8 cellular contexts compared by ENCODE assay signal in genomic region chr19:2944775-2945574, GRCh38. TPM values are rescaled to one million over a fixed set of nuclear protein-coding genes. Genes with fewer than 3 reads are reported as not detected.
DNase-seq lines count a peak whose midpoint lies in the region; ATAC-seq and TF ChIP-seq lines count a peak whose summit lies in the region.

Gene ZNF77, minus strand, starts transcription at chr19:2944971. Its CDS starts 131 bp downstream, at chr19:2944840.

- H3K9ac ChIP-seq in endodermal cell (ENCODE audit: extremely low read depth, low read length, poor library complexity, severe bottlenecking) (peak within 1 kb of the TSS; percentile 77), mesendoderm (ENCODE audit: low read length) (peak within 1 kb of the TSS; percentile 80)

- peak within 1 kb of the TSS; percentile 81 for H3K4me3 ChIP-seq in endodermal cell (ENCODE audit: low read length)
- H3K4me3 ChIP-seq in mesendoderm (ENCODE audit: low read length): peak within 1 kb of the TSS; percentile 77

- no peaks in the 10 kb centered on the region for H3K36me3 ChIP-seq in endodermal cell (ENCODE audit: control insufficient read depth, insufficient read depth, low read length)
- no peaks in the 10 kb centered on the region for H3K36me3 ChIP-seq in mesendoderm (ENCODE audit: control insufficient read depth, insufficient read depth, low read length)

- H3K4me3 Mint-ChIP-seq in endodermal cell: peak within 1 kb of the TSS; percentile 73

- peaks cover 11% of the 10 kb centered on the region for H3K4me1 Mint-ChIP-seq in endodermal cell

- no peak within 1 kb of the TSS for H3K18ac ChIP-seq in mesendoderm (ENCODE audit: low read length)

- peak within 1 kb of the TSS; percentile 58 for H3K27ac ChIP-seq in endodermal cell (ENCODE audit: low read depth, low read length)
- no peak within 1 kb of the TSS for H3K27ac ChIP-seq in mesendoderm (ENCODE audit: low read depth, low read length)

- H3K79me2 ChIP-seq in mesendoderm (ENCODE audit: control insufficient read depth, insufficient read depth, low read length): peaks cover 5% of the 10 kb centered on the region

- no peak within 1 kb of the TSS for H3K4ac ChIP-seq in mesendoderm (ENCODE audit: low read depth, low read length)

- H4K8ac ChIP-seq in mesendoderm (ENCODE audit: low read depth, low read length): no peak within 1 kb of the TSS

- ATAC-seq in GM21360 (IDR thresholded peaks at IDR 0.05; ENCODE audit: unreplicated experiment): peak; percentile 84

- peak within 1 kb of the TSS; percentile 87 for H3K27ac Mint-ChIP-seq in endodermal cell

- H3K23ac ChIP-seq in mesendoderm (ENCODE audit: low read length): peak within 1 kb of the TSS; percentile 45

- H2BK5ac ChIP-seq in mesendoderm (ENCODE audit: low read length): no peak within 1 kb of the TSS

- peak within 1 kb of the TSS; percentile 84 for H3K4me2 ChIP-seq in mesendoderm (ENCODE audit: low read length)

- H3K9me3 ChIP-seq in endodermal cell (ENCODE audit: control insufficient read depth, low read length): no peaks in the 10 kb centered on the region

- no peak within 1 kb of the TSS for H4K5ac ChIP-seq in mesendoderm (ENCODE audit: low read length)

- no peak within 1 kb of the TSS for H2BK120ac ChIP-seq in mesendoderm (ENCODE audit: low read depth, low read length)

- H3K36me3 Mint-ChIP-seq in endodermal cell (ENCODE audit: low read depth): peaks cover 6% of the 10 kb centered on the region

- 0 to 4% methylated on average over 11 to 74 of the region's 74 CpGs for WGBS in endodermal cell (ENCODE audit: insufficient coverage in 1 of 2, insufficient read length in 1 of 2), 2 experiments
- WGBS in mesendoderm (ENCODE audit: extremely low coverage, insufficient coverage, low lambda C conversion rate): no CpG with 5 or more reads among the region's 74 CpGs

- no peaks in the 10 kb centered on the region for H3K4me1 ChIP-seq in endodermal cell (ENCODE audit: control insufficient read depth, insufficient read depth, low read length)
- peaks cover 4% of the 10 kb centered on the region for H3K4me1 ChIP-seq in mesendoderm (ENCODE audit: control insufficient read depth, low read depth, low read length)

- no peak for TF ChIP-seq CTCF in endodermal cell (conservative IDR thresholded peaks at IDR 0.05)

- DNase-seq in COLO829 (ENCODE audit: low spot score): peak; percentile 99
- DNase-seq in HT-29 (ENCODE audit: low spot score): peak; percentile 98
- peak; percentile 97 for DNase-seq in NOMO-1 treated with DMSO at 0.1 percent for 48 hours (lab: John Stamatoyannopoulos, UW; ENCODE audit: unreplicated experiment)
- DNase-seq in activated CD8-positive, alpha-beta memory T cell treated with anti-CD3 and anti-CD28 coated beads, Interleukin-2, amount 50 U/mL, for 24 hours (ENCODE audit: extremely low read depth): peak; percentile 98
- peak; percentile 98 for DNase-seq in endodermal cell
- DNase-seq in mesendoderm: peak; percentile 99
- DNase-seq in stimulated activated CD8-positive, alpha-beta memory T cell treated with anti-CD3 and anti-CD28 coated beads, Interleukin-12 subunit alpha, Interleukin-12 subunit beta, amount 100 ng/mL, for 4 hours (ENCODE audit: low read depth): peak; percentile 96

- peak within 1 kb of the TSS; percentile 84 for H3K56ac ChIP-seq in mesendoderm (ENCODE audit: low read length)

- H3K27me3 ChIP-seq in endodermal cell (ENCODE audit: control insufficient read depth, insufficient read depth, low read length, poor library complexity, severe bottlenecking): no peaks in the 10 kb centered on the region
- H3K27me3 ChIP-seq in mesendoderm (ENCODE audit: insufficient read depth, low read length, poor library complexity): no peaks in the 10 kb centered on the region

- no peaks in the 10 kb centered on the region for H3K27me3 Mint-ChIP-seq in endodermal cell (ENCODE audit: insufficient read depth)

- H3K79me1 ChIP-seq in mesendoderm (ENCODE audit: low read length): peaks cover 6% of the 10 kb centered on the region

- H2AK5ac ChIP-seq in mesendoderm (ENCODE audit: low read length): no peak within 1 kb of the TSS

- H3K9me3 Mint-ChIP-seq in endodermal cell: peaks cover 5% of the 10 kb centered on the region

- H2BK15ac ChIP-seq in mesendoderm (replicated peaks; ENCODE audit: low read depth): no peak within 1 kb of the TSS

RNA-seq across cellular contexts. Expression of gene ZNF77, which starts in this region (rescaled TPM):
- 0.86 and 1.7 TPM in 2 replicates for total RNA-seq in HT-29 (2014; rRNA removed; shearing (Covaris generic))
- total RNA-seq in endodermal cell: 1 to 10 TPM; 4.6 to 7.1 TPM
- 8.7 TPM for polyA plus RNA-seq in endodermal cell (2013, experiment 1 of 2)
- 9.9 TPM for polyA plus RNA-seq in endodermal cell (2013, experiment 2 of 2)
- 1.2 TPM for polyA plus RNA-seq in mesendoderm (2013, experiment 1 of 2)
- polyA plus RNA-seq in mesendoderm (2013, experiment 2 of 2): 1.3 TPM
